ENCODE assay signal across 8 cellular contexts in genomic region chrX:136496768-136497555, GRCh38. TPM values are rescaled to one million over a fixed set of nuclear protein-coding genes. Genes with fewer than 3 reads are reported as not detected.
DNase-seq lines count a peak whose midpoint lies in the region; ATAC-seq and TF ChIP-seq lines count a peak whose summit lies in the region.

No MANE protein-coding gene starts in this region.

- WGBS in esophagus, 2 donors = 0 to 27% methylated on average over 69 to 110 of the region's 110 CpGs

- no peaks in the 10 kb centered on the region for H3K9me3 ChIP-seq in PC-3 (ENCODE audit: low read length)
- no peaks in the 10 kb centered on the region for H3K9me3 ChIP-seq in esophagus (ENCODE audit: control insufficient read depth in 2 of 2, insufficient read depth in 1 of 2, low read depth in 1 of 2, low read length in 1 of 2)
- H3K9me3 ChIP-seq in mucosa of stomach (ENCODE audit: control insufficient read depth, low read length) = no peaks in the 10 kb centered on the region

- peak overlapping the region; percentile 99 for H3K4me3 ChIP-seq in PC-3 (ENCODE audit: low read length)
- peak overlapping the region; percentile 61 to 67 for H3K4me3 ChIP-seq in esophagus (ENCODE audit: low read depth in 1 of 2, low read length in 2 of 2)
- H3K4me3 ChIP-seq in mucosa of stomach (ENCODE audit: low read length) = peak overlapping the region; percentile 33

- ATAC-seq in GM21717 (IDR thresholded peaks at IDR 0.05; ENCODE audit: unreplicated experiment) (peak; percentile 80), PC-3 (peak; percentile 80)

- H3K27me3 Mint-ChIP-seq in activated T-cell treated with anti-CD3 and anti-CD28 coated beads, Interleukin-2, amount 50 U/mL, for 24 hours = peaks cover 10% of the 10 kb centered on the region

- no peak for TF ChIP-seq EP300 in Ishikawa (IDR thresholded peaks at IDR 0.05; ENCODE audit: borderline replicate concordance)

- POLR2A ChIA-PET in PC-3 (lab: Charles Lee; ENCODE audit: unreplicated experiment) = interaction anchor here (0.6 to 1.0 kb wide), 4 partner anchors 27 to 77 kb away, joined by 3 to 35 read pairs (median 4); no protein-coding TSS in a partner anchor

- DNase-seq in DMS53 treated with DMSO at 0.1 percent for 48 hours (lab: John Stamatoyannopoulos, UW; ENCODE audit: unreplicated experiment) = peak; percentile 54
- peak; percentile 89 for DNase-seq in PC-3
- DNase-seq in activated T-cell treated with anti-CD3 and anti-CD28 coated beads, Interleukin-2, amount 50 U/mL, for 24 hours = peak; percentile 87
- peak; percentile 54 to 73 for DNase-seq in stimulated activated CD8-positive, alpha-beta memory T cell treated with anti-CD3 and anti-CD28 coated beads, Interleukin-4, amount 100 ng/mL, for 4 hours (ENCODE audit: low read depth in 2 of 2, low spot score in 1 of 2)

- intact Hi-C loops in PC-3 (cut with micrococcal nuclease) = loop anchor here (2.0 kb wide), 2 partner anchors 80 to 198 kb away; no protein-coding TSS in a partner anchor

- peak overlapping the region; percentile 95 for H3K9ac ChIP-seq in PC-3 (ENCODE audit: low read length)
- peak overlapping the region; percentile 84 for H3K9ac ChIP-seq in mucosa of stomach (ENCODE audit: low read length)

- peaks cover 19% of the 10 kb centered on the region for H3K36me3 Mint-ChIP-seq in activated T-cell treated with anti-CD3 and anti-CD28 coated beads, Interleukin-2, amount 50 U/mL, for 24 hours (ENCODE audit: low read depth)

- H3K27me3 ChIP-seq in PC-3 (ENCODE audit: low read length) = no peaks in the 10 kb centered on the region
- no peaks in the 10 kb centered on the region for H3K27me3 ChIP-seq in esophagus (ENCODE audit: control insufficient read depth in 1 of 2, insufficient read depth in 2 of 2, low read length in 2 of 2)
- no peaks in the 10 kb centered on the region for H3K27me3 ChIP-seq in mucosa of stomach (ENCODE audit: control insufficient read depth, insufficient read depth, low read length)

- H3K36me3 ChIP-seq in PC-3 (ENCODE audit: low read depth, low read length) (peaks cover 15% of the 10 kb centered on the region), esophagus (ENCODE audit: control insufficient read depth in 2 of 2, insufficient read depth in 2 of 2, low read length in 1 of 2) (no peaks in the 10 kb centered on the region), mucosa of stomach (ENCODE audit: control insufficient read depth, insufficient read depth, low read length) (no peaks in the 10 kb centered on the region)

- H3F3A ChIP-seq in PC-3 (ENCODE audit: low read length, unreplicated experiment) = no peaks in the 10 kb centered on the region

- H3K4me1 Mint-ChIP-seq in activated T-cell treated with anti-CD3 and anti-CD28 coated beads, Interleukin-2, amount 50 U/mL, for 24 hours (ENCODE audit: low read depth) = peaks cover 13% of the 10 kb centered on the region

- CTCF ChIA-PET in PC-3 (lab: Charles Lee) = interaction anchor here (0.7 to 1.2 kb wide), 2 partner anchors 54 to 225 kb away, joined by 4 to 12 read pairs; no protein-coding TSS in a partner anchor

- no peaks in the 10 kb centered on the region for H3K9me2 ChIP-seq in PC-3 (replicated peaks; ENCODE audit: low read length)

- H3K4me1 ChIP-seq in PC-3 (ENCODE audit: insufficient read depth, low read length) = no peaks in the 10 kb centered on the region
- H3K4me1 ChIP-seq in esophagus (ENCODE audit: control insufficient read depth in 2 of 2, insufficient read depth in 2 of 2, low read length in 1 of 2) = no peaks in the 10 kb centered on the region
- H3K4me1 ChIP-seq in mucosa of stomach (ENCODE audit: control insufficient read depth, insufficient read depth, low read length) = no peaks in the 10 kb centered on the region

- H3K9me3 Mint-ChIP-seq in activated T-cell treated with anti-CD3 and anti-CD28 coated beads, Interleukin-2, amount 50 U/mL, for 24 hours = no peaks in the 10 kb centered on the region

- no TSS peak for BruUV-seq in PC-3 (replicated peaks; lab: Mats Ljungman, UMichigan)

- peaks cover 25% of the 10 kb centered on the region for H3K79me2 ChIP-seq in PC-3 (ENCODE audit: low read length)

- H3K27ac ChIP-seq in PC-3 (ENCODE audit: low read length) (peak overlapping the region; percentile 95), esophagus (ENCODE audit: low read depth in 2 of 2, low read length in 1 of 2) (peak overlapping the region; percentile 89 to 98)

- H2AFZ ChIP-seq in PC-3 (ENCODE audit: low read length) = peak overlapping the region; percentile 85

- peak overlapping the region; percentile 95 for H3K27ac Mint-ChIP-seq in activated T-cell treated with anti-CD3 and anti-CD28 coated beads, Interleukin-2, amount 50 U/mL, for 24 hours

- peak overlapping the region; percentile 94 for H3K4me2 ChIP-seq in PC-3 (ENCODE audit: low read length)

- no peak for TF ChIP-seq RAD21 in Ishikawa (IDR thresholded peaks at IDR 0.05; ENCODE audit: low read depth)

- TF ChIP-seq CTCF in PC-3 (conservative IDR thresholded peaks at IDR 0.05; ENCODE audit: low read depth, low read length) = no peak

- peaks cover 15% of the 10 kb centered on the region; the same call in 1 of the 2 replicates for H4K20me1 ChIP-seq in PC-3 (ENCODE audit: low read length)

- H3K4me3 Mint-ChIP-seq in activated T-cell treated with anti-CD3 and anti-CD28 coated beads, Interleukin-2, amount 50 U/mL, for 24 hours = peak overlapping the region; percentile 87

TF ChIP-seq in Ishikawa, 13 proteins besides CTCF, POLR2A, EP300 and RAD21:
- TF ChIP-seq REST (IDR thresholded peaks at IDR 0.05; ENCODE audit: low read depth) = no peak
- TF ChIP-seq NFIC (IDR thresholded peaks at IDR 0.05) = no peak
- TF ChIP-seq USF1 (IDR thresholded peaks at IDR 0.05) = no peak
- TF ChIP-seq MAX (IDR thresholded peaks at IDR 0.05) = peak; percentile 52
- 0 out of 2 replicates have a peak, but pooled peaks have one; percentile 30 for TF ChIP-seq EGR1 (IDR thresholded peaks at IDR 0.05)
- peak; percentile 81 for TF ChIP-seq YY1 (IDR thresholded peaks at IDR 0.05; ENCODE audit: low read depth)
- no peak for TF ChIP-seq ZBTB7A (IDR thresholded peaks at IDR 0.05; ENCODE audit: low read depth)
- no peak for TF ChIP-seq TEAD4 (IDR thresholded peaks at IDR 0.05)
- no peak for TF ChIP-seq FOXM1 (IDR thresholded peaks at IDR 0.05; ENCODE audit: borderline replicate concordance, low read depth)
- peak; percentile 85 for TF ChIP-seq CREB1 (IDR thresholded peaks at IDR 0.05; ENCODE audit: low read depth)
- TF ChIP-seq CEBPB (IDR thresholded peaks at IDR 0.05) = no peak
- TF ChIP-seq TAF1 (IDR thresholded peaks at IDR 0.05; ENCODE audit: low read depth) = peak; percentile 52
- no peak for TF ChIP-seq TCF12 (IDR thresholded peaks at IDR 0.05; ENCODE audit: low read depth)

RNA-seq across cellular contexts. Expression of gene HTATSF1, which starts 0.4 kb away (rescaled TPM):
- total RNA-seq in PC-3 (2014; rRNA removed) = 74.7 and 97.9 TPM in 2 replicates
- 10 to 100 TPM; 12.8 to 24.9 TPM for polyA plus RNA-seq in esophagus

RNA-seq across cellular contexts. Expression of gene BRS3, which starts 9.2 kb away (rescaled TPM):
- not detected in 2 replicates for total RNA-seq in PC-3 (2014; rRNA removed)
- not detected for polyA plus RNA-seq in esophagus

RNA-seq across cellular contexts. Expression of gene VGLL1, which starts 35.1 kb away (rescaled TPM):
- 4.2 and 5.3 TPM in 2 replicates for total RNA-seq in PC-3 (2014; rRNA removed)
- 1 to 10 TPM in 1 of 2 donors, under 1 TPM in 1; 0.76 to 1.3 TPM for polyA plus RNA-seq in esophagus

Comparison
In these comparisons a context has a peak if more than half of its experiments do, and no peak if none do; other contexts are left out.
1. Peak in every context shown above with its lines: DNase-seq, ATAC-seq, H3K4me3 ChIP-seq and H3K27ac ChIP-seq.
2. H3K4me3 ChIP-seq: peak in every context shown above with its lines; median percentile 99 in PC-3; 64 in esophagus; 33 in mucosa of stomach.